ENCODE assay signal across 13 cellular contexts in genomic region chr14:103220982-103221641, GRCh38.
A peak's percentile ranks its signal among the peaks of the same experiment; 100 is the strongest.
DNase-seq lines count a peak whose midpoint lies in the region; ATAC-seq, FAIRE-seq and TF ChIP-seq lines count a peak whose summit lies in the region.
"Had no signal": no experiment of that assay in that cellular context is flagged by ENCODE, and none has a peak within 500 bp of the region (broad histone marks: within the 10 kb centered on the region; RNA-seq: fewer than 3 reads in every experiment).

No MANE protein-coding gene starts in this region.

- H3K4me2 ChIP-seq in A549 (peak overlapping the region; percentile 54; the same call in 2 of the 3 replicates), parathyroid adenoma (ENCODE audit: low read length) (peak overlapping the region; percentile 58)

- TF ChIP-seq EP300 in A549 (IDR thresholded peaks at IDR 0.05) = no peak

- H3K79me2 ChIP-seq in parathyroid adenoma = no peaks in the 10 kb centered on the region

- 0 out of 3 replicates have a peak, but pooled peaks cover 6% of the 10 kb centered on the region for H3K9me3 ChIP-seq in A549
- H3K9me3 ChIP-seq in T-helper 17 cell (ENCODE audit: control insufficient read depth, low read length, poor library complexity, severe bottlenecking) = no peaks in the 10 kb centered on the region
- peaks cover 0 to 17% (median 0%) of the 10 kb centered on the region in 11 donors for H3K9me3 ChIP-seq in heart right ventricle
- no peaks in the 10 kb centered on the region for H3K9me3 ChIP-seq in parathyroid adenoma (ENCODE audit: control insufficient read depth, low read length)

- no peak overlapping the region for H3K4me3 ChIP-seq in A549
- peak overlapping the region; percentile 18 to 50 (median 38) for H3K4me3 ChIP-seq in heart right ventricle
- no peak overlapping the region for H3K4me3 ChIP-seq in parathyroid adenoma (ENCODE audit: low read depth, low read length)

- H3K4me1 ChIP-seq in A549 (no peaks in the 10 kb centered on the region), heart right ventricle (peaks cover 0 to 11% (median 9%) of the 10 kb centered on the region in 9 donors), parathyroid adenoma (no peaks in the 10 kb centered on the region)
- H3K4me1 ChIP-seq: foreskin keratinocyte had no signal

- no peak for TF ChIP-seq POLR2A in A549 (IDR thresholded peaks at IDR 0.05; ENCODE audit: low read length)

- no peak for DNase-seq in A549 (ENCODE audit: low read depth in 1 of 2, low spot score in 1 of 2)
- no peak for DNase-seq in T-helper 17 cell
- DNase-seq in heart right ventricle = no peak
- no peak for DNase-seq in GM19239 (ENCODE audit: insufficient read length, low spot score)
- DNase-seq in UCSD-AML1 (lab: John Stamatoyannopoulos, UW; ENCODE audit: unreplicated experiment) = no peak
- no peak for DNase-seq in T-helper 2 cell
- no peak for DNase-seq in HK-2 (ENCODE audit: unreplicated experiment)
- DNase-seq: activated CD4-positive, alpha-beta T cell treated with anti-CD3 and anti-CD28 coated beads, Interleukin-2, amount 10 ng/mL, durations not matched to agents 7 days and 5 days; central memory CD4-positive, alpha-beta T cell; foreskin keratinocyte; T-cell had no signal

- no peak overlapping the region for H3K9ac ChIP-seq in parathyroid adenoma

- H2AFZ ChIP-seq in parathyroid adenoma = peak overlapping the region; percentile 64

- TF ChIP-seq RAD21 in A549 (conservative IDR thresholded peaks at IDR 0.05 in 1 of 2, IDR thresholded peaks at IDR 0.05 in 1 of 2) = no peak

- ATAC-seq in A549 (no peak), T-helper 17 cell (no peak), heart right ventricle (no peak)
- ATAC-seq: foreskin keratinocyte, T-cell had no signal

- H3K36me3 ChIP-seq in heart right ventricle = no peaks in the 10 kb centered on the region
- no peaks in the 10 kb centered on the region for H3K36me3 ChIP-seq in parathyroid adenoma (ENCODE audit: control insufficient read depth, insufficient read depth, low read length)

- H3K36me3 Mint-ChIP-seq in T-helper 17 cell (ENCODE audit: low read depth) = peaks cover 5% of the 10 kb centered on the region
- H3K36me3 Mint-ChIP-seq: T-cell, type B pancreatic cell had no signal

- H3K4me3 Mint-ChIP-seq in T-helper 17 cell = peak overlapping the region; percentile 53
- H3K4me3 Mint-ChIP-seq: activated CD4-positive, alpha-beta T cell treated with anti-CD3 and anti-CD28 coated beads, Interleukin-2, amount 10 ng/mL, durations not matched to agents 7 days and 5 days; T-cell had no signal

- intact Hi-C loops in heart right ventricle (cut with DNase I) = no loop called here

- H3K4me1 Mint-ChIP-seq in T-helper 17 cell = peaks cover 2% of the 10 kb centered on the region
- H3K4me1 Mint-ChIP-seq: activated CD4-positive, alpha-beta T cell treated with anti-CD3 and anti-CD28 coated beads, Interleukin-2, amount 10 ng/mL, durations not matched to agents 7 days and 5 days had no signal

- CTCF ChIA-PET in A549 (lab: Yijun Ruan, JAX) = interaction anchor here (0.6 to 1.8 kb wide), 3 partner anchors 23 to 116 kb away, joined by 3 to 6 read pairs (median 3); no protein-coding TSS in a partner anchor

- WGBS in A549 (ENCODE audit: missing lambda C conversion rate) = 91% methylated on average over 29 of the region's 30 CpGs
- WGBS in heart right ventricle, 2 donors = 39 to 41% methylated on average over 30 of the region's 30 CpGs

- no peak for FAIRE-seq in A549 (lab: Jason Lieb, UNC)
- no peak for FAIRE-seq in GM19239 (lab: Jason Lieb, UNC)

- POLR2A ChIA-PET in A549 (lab: Yijun Ruan, JAX) = no interaction called here

- TF ChIP-seq CTCF in A549 (IDR thresholded peaks at IDR 0.05) (no peak), heart right ventricle (IDR thresholded peaks at IDR 0.05) (no peak), parathyroid adenoma (IDR thresholded peaks at IDR 0.05) (no peak)

- no peak overlapping the region for H3K27ac Mint-ChIP-seq in T-helper 17 cell
- H3K27ac Mint-ChIP-seq: T-cell, type B pancreatic cell had no signal

- H3K27me3 Mint-ChIP-seq in T-helper 17 cell = peaks cover 53% of the 10 kb centered on the region

- H3K27me3 ChIP-seq in heart right ventricle = peaks cover 6 to 65% (median 56%) of the 10 kb centered on the region in 7 donors
- no peaks in the 10 kb centered on the region for H3K27me3 ChIP-seq in parathyroid adenoma (ENCODE audit: control insufficient read depth, insufficient read depth, low read length)

- peak overlapping the region; percentile 35 to 68; a peak in 4 of 6 replicates for H3K27ac ChIP-seq in A549
- no peak overlapping the region for H3K27ac ChIP-seq in heart right ventricle
- no peak overlapping the region for H3K27ac ChIP-seq in parathyroid adenoma
- H3K27ac ChIP-seq: foreskin keratinocyte had no signal

TF ChIP-seq in A549, 52 proteins besides CTCF, POLR2A, EP300 and RAD21:
- TF ChIP-seq ZSCAN20 (CRISPR knock-in tag; IDR thresholded peaks at IDR 0.05) = no peak
- no peak for TF ChIP-seq RARB (CRISPR knock-in tag; IDR thresholded peaks at IDR 0.05)
- no peak for TF ChIP-seq JUNB (IDR thresholded peaks at IDR 0.05)
- no peak for TF ChIP-seq CBX2 (IDR thresholded peaks at IDR 0.05; ENCODE audit: borderline replicate concordance, low read depth)
- TF ChIP-seq KDM1A (IDR thresholded peaks at IDR 0.05; ENCODE audit: low read depth) = no peak
- no peak for TF ChIP-seq JUN (IDR thresholded peaks at IDR 0.05)
- no peak for TF ChIP-seq MYC (IDR thresholded peaks at IDR 0.05; ENCODE audit: borderline replicate concordance, low read length)
- TF ChIP-seq ZNF302 (CRISPR knock-in tag; IDR thresholded peaks at IDR 0.05) = no peak
- TF ChIP-seq GATA3 (IDR thresholded peaks at IDR 0.05; ENCODE audit: borderline replicate concordance) = no peak
- no peak for TF ChIP-seq USF2 (IDR thresholded peaks at IDR 0.05)
- no peak for TF ChIP-seq KDM5A (IDR thresholded peaks at IDR 0.05)
- TF ChIP-seq HOXB5 (CRISPR knock-in tag; IDR thresholded peaks at IDR 0.05) = no peak
- no peak for TF ChIP-seq NR3C1 (IDR thresholded peaks at IDR 0.05)
- TF ChIP-seq FOSL2 (IDR thresholded peaks at IDR 0.05) = no peak
- no peak for TF ChIP-seq FOSL2 (CRISPR knock-in tag; IDR thresholded peaks at IDR 0.05)
- TF ChIP-seq EHMT2 (IDR thresholded peaks at IDR 0.05; ENCODE audit: low read depth) = no peak
- no peak for TF ChIP-seq NPAS2 (CRISPR knock-in tag; IDR thresholded peaks at IDR 0.05; ENCODE audit: borderline replicate concordance)
- no peak for TF ChIP-seq HES2 (IDR thresholded peaks at IDR 0.05)

Comparison
In these comparisons a context has a peak if more than half of its experiments do, and no peak if none do; other contexts are left out.
1. H3K27ac ChIP-seq: peak in A549 (2 of 2); none in heart right ventricle (0 of 10) and parathyroid adenoma (single experiment).
2. H3K4me3 ChIP-seq: peak in heart right ventricle (10 of 10); none in A549 (single experiment) and parathyroid adenoma (single experiment).